8 cellular contexts compared by ENCODE assay signal in the genomic region with DNA sequence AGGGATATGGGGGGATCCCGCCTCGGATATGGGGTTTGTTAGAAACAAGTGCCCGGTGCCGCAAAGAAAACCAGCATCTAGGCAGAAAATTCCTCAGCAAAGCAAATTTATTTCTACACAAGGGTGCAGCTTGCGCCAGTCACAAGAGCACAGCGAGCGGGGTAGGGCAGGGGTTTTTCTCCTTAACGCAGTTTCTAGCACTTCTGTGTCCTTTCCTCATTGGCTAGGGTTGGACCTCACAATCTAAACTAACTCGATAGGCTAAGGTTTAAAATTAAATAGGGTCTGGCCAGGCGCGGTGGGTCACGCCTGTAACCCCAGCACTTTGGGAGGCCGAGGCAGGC. TPM values are rescaled to one million over a fixed set of nuclear protein-coding genes. Genes with fewer than 3 reads are reported as not detected.
DNase-seq lines count a peak whose midpoint lies in the region; FAIRE-seq and TF ChIP-seq lines count a peak whose summit lies in the region.

No MANE protein-coding gene starts in this region.

- TF ChIP-seq CTCF in astrocyte (IDR thresholded peaks at IDR 0.05; ENCODE audit: insufficient read depth, low read depth, low read length): no peak
- TF ChIP-seq CTCF in spleen (IDR thresholded peaks at IDR 0.05 in 8 of 11, conservative IDR thresholded peaks at IDR 0.05 in 3 of 11): no peak

- FAIRE-seq in astrocyte (lab: Jason Lieb, UNC): no peak

- H3K27me3 ChIP-seq in astrocyte (ENCODE audit: insufficient read depth, low read length) (no peaks in the 10 kb centered on the region), spleen (replicated peaks in 1 of 7) (no peaks in the 10 kb centered on the region)

- DNase-seq in COLO668 (lab: John Stamatoyannopoulos, UW; ENCODE audit: unreplicated experiment) (peak; percentile 27), astrocyte (ENCODE audit: low read depth) (peak; percentile 22), iPS-NIHi11 (ENCODE audit: low spot score) (peak; percentile 17), spleen (no peak), middle frontal gyrus (ENCODE audit: extremely low spot score, low spot score) (no peak), NOMO-1 treated with DMSO at 0.1 percent for 48 hours (lab: John Stamatoyannopoulos, UW; ENCODE audit: unreplicated experiment) (no peak)
- no peak for DNase-seq in central memory CD4-positive, alpha-beta T cell

- H3K4me2 ChIP-seq in astrocyte (ENCODE audit: low read length): peak overlapping the region; percentile 95

- H3K4me3 ChIP-seq in astrocyte (ENCODE audit: insufficient read depth, low read depth, low read length): peak overlapping the region; percentile 86
- H3K4me3 ChIP-seq in spleen: peak overlapping the region; percentile 75 to 96 (median 78)

- H3K4me3 Mint-ChIP-seq in astrocyte (ENCODE audit: unreplicated experiment): no peak overlapping the region

- H3K36me3 Mint-ChIP-seq in astrocyte (ENCODE audit: low read depth, unreplicated experiment): peaks cover 2% of the 10 kb centered on the region

- H3K9me3 ChIP-seq in KOPT-K1 (ENCODE audit: insufficient read depth, low read length, poor library complexity, severe bottlenecking) (peaks cover 7% of the 10 kb centered on the region), astrocyte (ENCODE audit: insufficient read depth, low read depth, low read length) (peaks cover 4% of the 10 kb centered on the region), spleen (peaks cover 0 to 7% (median 2%) of the 10 kb centered on the region in 8 donors)

- 14 to 27% (median 18%) methylated on average over 12 to 13 of the region's 13 CpGs for WGBS in spleen, 5 donors

- H3K4me1 ChIP-seq in astrocyte (ENCODE audit: insufficient read depth, low read length): peaks cover 5% of the 10 kb centered on the region
- peaks cover 5 to 30% (median 23%) of the 10 kb centered on the region in 6 donors for H3K4me1 ChIP-seq in spleen

- TF ChIP-seq POLR2A in spleen (IDR thresholded peaks at IDR 0.05): no peak

- no peak overlapping the region for H3K27ac Mint-ChIP-seq in astrocyte (ENCODE audit: unreplicated experiment)

- H3K4me1 Mint-ChIP-seq in astrocyte (ENCODE audit: low read depth, unreplicated experiment): no peaks in the 10 kb centered on the region

- peak overlapping the region; percentile 85 for H3K9ac ChIP-seq in astrocyte (ENCODE audit: low read length)

- H4K20me1 ChIP-seq in astrocyte (ENCODE audit: insufficient read depth, low read length): no peaks in the 10 kb centered on the region

- peaks cover 29% of the 10 kb centered on the region for H3K9me3 Mint-ChIP-seq in astrocyte (ENCODE audit: unreplicated experiment)

- H3K27ac ChIP-seq in KOPT-K1 (ENCODE audit: low read depth, low read length, poor library complexity, severe bottlenecking): peak overlapping the region; percentile 73
- H3K27ac ChIP-seq in astrocyte (ENCODE audit: low read depth, low read length): peak overlapping the region; percentile 69
- H3K27ac ChIP-seq in spleen: peak overlapping the region in 7 of 8 donors; percentile 80 to 92 (median 89)

- H3K36me3 ChIP-seq in KOPT-K1 (ENCODE audit: insufficient read depth, low read length): peaks cover 7% of the 10 kb centered on the region; the same call in 1 of the 2 replicates
- no peaks in the 10 kb centered on the region for H3K36me3 ChIP-seq in astrocyte (ENCODE audit: insufficient read depth, low read length)
- H3K36me3 ChIP-seq in spleen: peaks cover 0 to 9% (median 0%) of the 10 kb centered on the region in 6 donors

- peak overlapping the region; percentile 99 for H2AFZ ChIP-seq in astrocyte (ENCODE audit: low read depth, low read length)

- H3K79me2 ChIP-seq in astrocyte (ENCODE audit: insufficient read depth, low read length): peaks cover 18% of the 10 kb centered on the region

- intact Hi-C loops in spleen (cut with DNase I; ENCODE audit: low total_unique reads): no loop called here

- no peaks in the 10 kb centered on the region for H3K27me3 Mint-ChIP-seq in astrocyte (ENCODE audit: low read depth, unreplicated experiment)

RNA-seq across cellular contexts. Expression of a gene that starts 0.6 kb away (rescaled TPM):
- total RNA-seq in astrocyte (not detected in 2 replicates), spleen (10 to 100 TPM; 12.7 to 19.0 (median 17.5) TPM)
- polyA plus RNA-seq in spleen: 1 to 10 TPM; 2.6 to 4.8 (median 2.7) TPM

RNA-seq across cellular contexts. Expression of a gene that starts 16.4 kb away (rescaled TPM):
- not detected in 2 replicates for total RNA-seq in astrocyte
- total RNA-seq in spleen: 1 to 10 TPM; 1.2 to 3.5 (median 2.6) TPM
- polyA plus RNA-seq in spleen: under 1 TPM; 0.61 to 0.86 (median 0.68) TPM

RNA-seq across cellular contexts. Expression of a gene that starts 33.8 kb away (rescaled TPM):
- total RNA-seq in astrocyte (not detected in 2 replicates), spleen (10 to 100 TPM; 14.1 to 19.4 (median 15.9) TPM)
- 10 to 100 TPM; 10.2 to 16.7 (median 11.3) TPM for polyA plus RNA-seq in spleen

RNA-seq across cellular contexts. Expression of a gene that starts 47.9 kb away (rescaled TPM):
- not detected in 2 replicates for total RNA-seq in astrocyte
- total RNA-seq in spleen: 10 to 100 TPM in 6 of 7 donors, 1 to 10 TPM in 1; 8.0 to 17.4 (median 12.6) TPM
- 1 to 10 TPM; 5.0 to 8.1 (median 6.2) TPM for polyA plus RNA-seq in spleen

Comparison
In these comparisons a context has a peak if more than half of its experiments do, and no peak if none do; other contexts are left out.
1. DNase-seq: peak in COLO668 (single experiment), astrocyte (single experiment) and iPS-NIHi11 (single experiment); none in spleen (single experiment), middle frontal gyrus (single experiment), central memory CD4-positive, alpha-beta T cell (single experiment) and NOMO-1 treated with DMSO at 0.1 percent for 48 hours (single experiment).
2. RNA of a gene that starts 0.6 kb away (total RNA-seq): 12.7 to 19.0 TPM in spleen; not detected in astrocyte; every median in the first group is over 10 times any median in the second.
3. RNA of a gene that starts 33.8 kb away (total RNA-seq): 14.1 to 19.4 TPM in spleen; not detected in astrocyte; every median in the first group is over 10 times any median in the second.
4. Peak in every context shown above with its lines, with median percentiles within 50 percentile points of each other: H3K27ac ChIP-seq.